Comparison of ENCODE assay signal across 8 cellular contexts in genomic region chr11:61361686-61362541, GRCh38. TPM values are rescaled to one million over a fixed set of nuclear protein-coding genes. Genes with fewer than 3 reads are reported as not detected.
DNase-seq lines count a peak whose midpoint lies in the region; ATAC-seq and TF ChIP-seq lines count a peak whose summit lies in the region.

A gene with protein sequence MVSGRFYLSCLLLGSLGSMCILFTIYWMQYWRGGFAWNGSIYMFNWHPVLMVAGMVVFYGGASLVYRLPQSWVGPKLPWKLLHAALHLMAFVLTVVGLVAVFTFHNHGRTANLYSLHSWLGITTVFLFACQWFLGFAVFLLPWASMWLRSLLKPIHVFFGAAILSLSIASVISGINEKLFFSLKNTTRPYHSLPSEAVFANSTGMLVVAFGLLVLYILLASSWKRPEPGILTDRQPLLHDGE (minus strand): TSS chr11:61361882. CDS start chr11:61356713, 5,169 bp downstream.
TSS of gene TMEM138 (plus strand) at chr11:61362374. CDS start at chr11:61364391, 2,017 bp downstream.

- peak within 1 kb of the TSS; percentile 95 for H3K27ac Mint-ChIP-seq in activated naive CD8-positive, alpha-beta T cell treated with anti-CD3 and anti-CD28 coated beads for 36 hours

- no peak for TF ChIP-seq EP300 in ovary (IDR thresholded peaks at IDR 0.05)

- TF ChIP-seq POLR2A in ovary (IDR thresholded peaks at IDR 0.05) (peak; percentile 54), thyroid gland (IDR thresholded peaks at IDR 0.05) (peak; percentile 25 to 92)

- peak within 1 kb of the TSS; percentile 99 for H3K4me3 Mint-ChIP-seq in activated naive CD8-positive, alpha-beta T cell treated with anti-CD3 and anti-CD28 coated beads for 36 hours

- H3K4me1 ChIP-seq in ovary (ENCODE audit: insufficient read depth), result peaks cover 2% of the 10 kb centered on the region
- H3K4me1 ChIP-seq in thyroid gland, result peaks cover 12 to 20% of the 10 kb centered on the region in 2 donors

- TF ChIP-seq CTCF in GM06990 (IDR thresholded peaks at IDR 0.05; ENCODE audit: insufficient read depth, low read length, poor library complexity, severe bottlenecking) (no peak), ovary (IDR thresholded peaks at IDR 0.05) (no peak), thyroid gland (IDR thresholded peaks at IDR 0.05) (no peak)

- no peaks in the 10 kb centered on the region for H3K27me3 Mint-ChIP-seq in activated naive CD8-positive, alpha-beta T cell treated with anti-CD3 and anti-CD28 coated beads for 36 hours

- peaks cover 32% of the 10 kb centered on the region for H3K4me1 Mint-ChIP-seq in activated naive CD8-positive, alpha-beta T cell treated with anti-CD3 and anti-CD28 coated beads for 36 hours

- H3K9me3 ChIP-seq in ovary, result no peaks in the 10 kb centered on the region
- H3K9me3 ChIP-seq in thyroid gland, result no peaks in the 10 kb centered on the region

- H3K36me3 Mint-ChIP-seq in activated naive CD8-positive, alpha-beta T cell treated with anti-CD3 and anti-CD28 coated beads for 36 hours, result peaks cover 23% of the 10 kb centered on the region

- H3K27me3 ChIP-seq in GM06990 (replicated peaks; ENCODE audit: control insufficient read depth, insufficient read depth, low read length) (no peaks in the 10 kb centered on the region), ovary (no peaks in the 10 kb centered on the region), thyroid gland (no peaks in the 10 kb centered on the region)

- intact Hi-C loops in head of caudate nucleus (cut with DNase I), result loop anchor here (1.0 kb wide), 1 partner anchor 29 kb away; the partner anchor contains the start of genes DDB1 and TKFC
- intact Hi-C loops in ovary (cut with DNase I), result no loop called here
- intact Hi-C loops in thyroid gland (cut with DNase I), result no loop called here

- DNase-seq in GM06990 (ENCODE audit: extremely low read depth, insufficient read length), result peak; percentile 98
- peak; percentile 96 for DNase-seq in NCI-H1092 (lab: John Stamatoyannopoulos, UW)
- DNase-seq in SKM-1 treated with dmso at 0.1 percent for 144 hours (lab: John Stamatoyannopoulos, UW; ENCODE audit: unreplicated experiment), result peak; percentile 95
- DNase-seq in activated naive CD8-positive, alpha-beta T cell treated with anti-CD3 and anti-CD28 coated beads for 36 hours, result peak; percentile 96
- peak; percentile 88 to 98 (median 94) for DNase-seq in head of caudate nucleus
- DNase-seq in ovary, result peak; percentile 88 to 92 (median 90)
- DNase-seq in thyroid gland, result peak; percentile 93 to 94

- peaks cover 12% of the 10 kb centered on the region for H3K36me3 ChIP-seq in GM06990 (ENCODE audit: control insufficient read depth, insufficient read depth, low read length)
- H3K36me3 ChIP-seq in ovary, result no peaks in the 10 kb centered on the region
- H3K36me3 ChIP-seq in thyroid gland, result peaks cover 15 to 24% of the 10 kb centered on the region in 2 donors

- peak within 1 kb of the TSS; percentile 93 to 100 for H3K27ac ChIP-seq in ovary
- H3K27ac ChIP-seq in thyroid gland, result peak within 1 kb of the TSS; percentile 94 to 97 (median 95)

- 0% methylated on average over 57 to 65 of the region's 65 CpGs for WGBS in ovary, 3 donors
- WGBS in thyroid gland, 2 donors, result 0% methylated on average over 23 to 32 of the region's 65 CpGs

- ATAC-seq in HG02571 (IDR thresholded peaks at IDR 0.05; ENCODE audit: unreplicated experiment), result peak; percentile 81

- H3K9me3 Mint-ChIP-seq in activated naive CD8-positive, alpha-beta T cell treated with anti-CD3 and anti-CD28 coated beads for 36 hours, result no peaks in the 10 kb centered on the region

- H3K4me3 ChIP-seq in GM06990 (replicated peaks; ENCODE audit: low read depth, low read length) (peak within 1 kb of the TSS; percentile 77), ovary (peak within 1 kb of the TSS; percentile 61), thyroid gland (replicated peaks in 1 of 3) (peak within 1 kb of the TSS; percentile 9 to 69 (median 61))

RNA-seq across cellular contexts. Expression of the first gene that starts in this region (rescaled TPM):
- total RNA-seq in activated naive CD8-positive, alpha-beta T cell treated with anti-CD3 and anti-CD28 coated beads for 36 hours, result 10 to 100 TPM; 41.1 to 41.6 TPM
- total RNA-seq in ovary (10 to 100 TPM; 24.1 to 58.3 (median 44.1) TPM), thyroid gland (10 to 100 TPM; 39.3 to 62.8 (median 49.7) TPM)
- polyA plus RNA-seq in ovary, result 10 to 100 TPM; 33.4 to 45.7 TPM

RNA-seq across cellular contexts. Expression of gene TMEM138, which starts in this region (rescaled TPM):
- total RNA-seq in activated naive CD8-positive, alpha-beta T cell treated with anti-CD3 and anti-CD28 coated beads for 36 hours, result 10 to 100 TPM; 57.6 to 64.1 TPM
- total RNA-seq in ovary (100 to 1,000 TPM in 1 of 7 donors, 10 to 100 TPM in 6; 21.5 to 102 (median 53.4) TPM), thyroid gland (10 to 100 TPM; 25.3 to 37.1 (median 31.5) TPM)
- 100 to 1,000 TPM in 1 of 2 donors, 10 to 100 TPM in 1; 33.7 to 115 TPM for polyA plus RNA-seq in ovary

Comparison
In these comparisons a context has a peak if more than half of its experiments do, and no peak if none do; other contexts are left out.
1. Peak in every context shown above with its lines: DNase-seq, ATAC-seq, H3K4me3 ChIP-seq and H3K27ac ChIP-seq.